In genomic region chr2:47043891-47044239, GRCh38 we compare ENCODE assay signal across 11 cellular contexts.
DNase-seq lines count a peak whose midpoint lies in the region; ATAC-seq and TF ChIP-seq lines count a peak whose summit lies in the region.
"Had no signal": no experiment of that assay in that cellular context is flagged by ENCODE, and none has a peak within 500 bp of the region (broad histone marks: within the 10 kb centered on the region; RNA-seq: fewer than 3 reads in every experiment).

No MANE protein-coding gene starts in this region.

- no peaks in the 10 kb centered on the region for H3K9me3 ChIP-seq in H9 (ENCODE audit: control insufficient read depth, low read depth, low read length)
- no peaks in the 10 kb centered on the region for H3K9me3 ChIP-seq in SK-N-SH
- no peaks in the 10 kb centered on the region for H3K9me3 ChIP-seq in heart left ventricle
- no peaks in the 10 kb centered on the region for H3K9me3 ChIP-seq in spleen

- no peak overlapping the region for H3K4ac ChIP-seq in H9 (ENCODE audit: low read depth, low read length)

- H2BK15ac ChIP-seq in H9 (ENCODE audit: low read depth, low read length) = no peak overlapping the region

- peaks cover 22% of the 10 kb centered on the region for H3F3A ChIP-seq in SK-N-SH (replicated peaks; ENCODE audit: insufficient read depth)

- no peak overlapping the region for H3T11ph ChIP-seq in H9 (ENCODE audit: low read length)

- H3K9ac ChIP-seq in H9 (ENCODE audit: extremely low read depth, insufficient read length, low read length) = no peak overlapping the region
- peak overlapping the region; percentile 93 for H3K9ac ChIP-seq in SK-N-SH

- H2AK5ac ChIP-seq in H9 (ENCODE audit: insufficient read length, low read length) = no peak overlapping the region

- no peaks in the 10 kb centered on the region for H3K27me3 Mint-ChIP-seq in H9 (ENCODE audit: low read depth)

- H3K4me3 ChIP-seq in SK-N-SH (ENCODE audit: low read depth in 2 of 2, low read length in 1 of 2) (no peak overlapping the region), heart left ventricle (no peak overlapping the region), spleen (no peak overlapping the region), foreskin fibroblast (ENCODE audit: low read depth in 1 of 2, low read length in 2 of 2) (no peak overlapping the region)

- H3K79me2 ChIP-seq in H9 (ENCODE audit: insufficient read depth, low read length) = no peaks in the 10 kb centered on the region
- H3K79me2 ChIP-seq in SK-N-SH (ENCODE audit: insufficient read depth) = peaks cover 23% of the 10 kb centered on the region; the same call in 1 of the 2 replicates

- DNase-seq in H9 = no peak
- no peak for DNase-seq in SK-N-SH
- DNase-seq in heart left ventricle = no peak
- no peak for DNase-seq in spleen
- DNase-seq in nucleus accumbens (lab: John Stamatoyannopoulos, UW) = no peak
- no peak for DNase-seq in HK-2 (ENCODE audit: unreplicated experiment)
- no peak for DNase-seq in foreskin fibroblast
- DNase-seq: activated gamma-delta T cell treated with Interleukin-2 at 50 U/mL for 16 hours, GDM1, NCI-H1092 treated with DMSO at 0.1 percent for 48 hours had no signal

- H3K9me2 ChIP-seq in SK-N-SH = no peaks in the 10 kb centered on the region

- WGBS in H9 (ENCODE audit: extremely low coverage, insufficient read length, low lambda C conversion rate) = no CpG with 5 or more reads among the region's 4 CpGs
- WGBS in SK-N-SH (ENCODE audit: low lambda C conversion rate) = 29% methylated on average over 4 of the region's 4 CpGs
- 70 to 78% (median 72%) methylated on average over 3 to 4 of the region's 4 CpGs for WGBS in heart left ventricle, 4 donors
- 65 to 80% (median 73%) methylated on average over 4 of the region's 4 CpGs for WGBS in spleen, 5 donors

- H4K5ac ChIP-seq in H9 (ENCODE audit: insufficient read length, low read depth, low read length) = no peak overlapping the region

- no peak overlapping the region for H3K14ac ChIP-seq in H9 (ENCODE audit: insufficient read depth, low read length)

- peak overlapping the region in 2 of 3 experiments; percentile 84 to 96; a peak in 3 of 7 replicates for H3K27ac Mint-ChIP-seq in H9

- no peak overlapping the region for H2BK5ac ChIP-seq in H9 (ENCODE audit: insufficient read length, low read length)

- H3K27me3 ChIP-seq in H9 (ENCODE audit: insufficient read depth, low read length) (no peaks in the 10 kb centered on the region), SK-N-SH (ENCODE audit: insufficient read depth) (no peaks in the 10 kb centered on the region), heart left ventricle (no peaks in the 10 kb centered on the region), spleen (replicated peaks in 1 of 7) (no peaks in the 10 kb centered on the region)

- no peak overlapping the region for H2BK20ac ChIP-seq in H9 (ENCODE audit: low read depth, low read length, poor library complexity, severe bottlenecking)

- H3K23ac ChIP-seq in H9 (ENCODE audit: insufficient read length, low read depth, low read length) = no peak overlapping the region

- H2AFZ ChIP-seq in H9 (ENCODE audit: low read length) (no peak overlapping the region), SK-N-SH (ENCODE audit: low read depth) (no peak overlapping the region)

- H3K27ac ChIP-seq in H9 (ENCODE audit: insufficient read length, low read depth, low read length) = no peak overlapping the region
- peak overlapping the region; percentile 96 to 99 for H3K27ac ChIP-seq in SK-N-SH (ENCODE audit: low read depth in 2 of 2, low read length in 1 of 2)
- peak overlapping the region; percentile 31 to 89 (median 79) for H3K27ac ChIP-seq in heart left ventricle
- peak overlapping the region; percentile 56 to 85 (median 72) for H3K27ac ChIP-seq in spleen

- intact Hi-C loops in heart left ventricle (cut with DNase I) = no loop called here
- intact Hi-C loops in spleen (cut with DNase I; ENCODE audit: low total_unique reads) = no loop called here

- H3K9me3 Mint-ChIP-seq in H9 = no peaks in the 10 kb centered on the region

- POLR2A ChIA-PET in SK-N-SH (lab: Yijun Ruan, JAX) = interaction anchor here (0.6 to 5.4 kb wide), 9 partner anchors 13 to 139 kb away, joined by 3 to 49 read pairs (median 7); no protein-coding TSS in a partner anchor

- peaks cover 6 to 9% (median 9%) of the 10 kb centered on the region in 3 experiments; a peak in 5 of 7 replicates for H3K36me3 Mint-ChIP-seq in H9 (ENCODE audit: insufficient read depth in 1 of 3, low read depth in 3 of 3)

- H3K79me1 ChIP-seq in H9 (ENCODE audit: insufficient read depth, low read depth, low read length, poor library complexity, severe bottlenecking) = no peaks in the 10 kb centered on the region

- no peak for TF ChIP-seq EP300 in SK-N-SH (IDR thresholded peaks at IDR 0.05; ENCODE audit: borderline replicate concordance in 1 of 2, low read depth in 1 of 2, low read length in 1 of 2)

- no peak overlapping the region for H4K8ac ChIP-seq in H9 (replicated peaks; ENCODE audit: insufficient read length, low read depth, low read length)

- CTCF ChIA-PET in SK-N-SH (lab: Yijun Ruan, JAX) = interaction anchor here (0.8 to 3.9 kb wide), 8 partner anchors 8 to 129 kb away, joined by 3 to 23 read pairs (median 4); no protein-coding TSS in a partner anchor

- no peak overlapping the region for H3K4me3 Mint-ChIP-seq in H9

- H2BK12ac ChIP-seq in H9 (ENCODE audit: insufficient read length, low read depth, low read length) = no peak overlapping the region

- H3K18ac ChIP-seq in H9 (ENCODE audit: insufficient read length, low read depth, low read length) = no peak overlapping the region

- H3K4me1 ChIP-seq in H9 (ENCODE audit: insufficient read depth, low read length) (peaks cover 5% of the 10 kb centered on the region; the same call in 1 of the 2 replicates), SK-N-SH (ENCODE audit: control insufficient read depth in 1 of 2, insufficient read depth in 2 of 2, low read depth in 1 of 2, low read length in 1 of 2) (peaks cover 37 to 72% of the 10 kb centered on the region in 2 experiments), heart left ventricle (peaks cover 12 to 63% (median 50%) of the 10 kb centered on the region in 12 donors), spleen (peaks cover 22 to 65% (median 39%) of the 10 kb centered on the region in 6 donors)

- TF ChIP-seq RAD21 in SK-N-SH (IDR thresholded peaks at IDR 0.05; ENCODE audit: low read length) = no peak

- H4K91ac ChIP-seq in H9 (ENCODE audit: insufficient read length, low read depth, low read length) = no peak overlapping the region

- no peak overlapping the region for H3K4me2 ChIP-seq in H9 (ENCODE audit: insufficient read depth, insufficient read length, low read length)
- peak overlapping the region; percentile 81 for H3K4me2 ChIP-seq in SK-N-SH

- H3K4me1 Mint-ChIP-seq in H9 = peaks cover 23 to 26% of the 10 kb centered on the region in 2 experiments

- H4K20me1 ChIP-seq in H9 (ENCODE audit: control insufficient read depth, insufficient read depth, insufficient read length) = no peaks in the 10 kb centered on the region
- H4K20me1 ChIP-seq in SK-N-SH (ENCODE audit: insufficient read depth) = no peaks in the 10 kb centered on the region

- no peak overlapping the region for H2BK120ac ChIP-seq in H9 (ENCODE audit: low read depth, low read length, poor library complexity, severe bottlenecking)

- no peaks in the 10 kb centered on the region for H3K23me2 ChIP-seq in H9 (ENCODE audit: insufficient read length, low read depth, low read length, poor library complexity, severe bottlenecking)

- H3K56ac ChIP-seq in H9 (ENCODE audit: insufficient read length, low read depth, low read length) = no peak overlapping the region

- TF ChIP-seq CTCF in H9 (conservative IDR thresholded peaks at IDR 0.05) (no peak), SK-N-SH (IDR thresholded peaks at IDR 0.05) (no peak), heart left ventricle (IDR thresholded peaks at IDR 0.05) (no peak), spleen (IDR thresholded peaks at IDR 0.05 in 8 of 11, conservative IDR thresholded peaks at IDR 0.05 in 3 of 11) (no peak), foreskin fibroblast (IDR thresholded peaks at IDR 0.05; ENCODE audit: low read depth, low read length) (no peak)

- TF ChIP-seq POLR2A in heart left ventricle (IDR thresholded peaks at IDR 0.05) (no peak), spleen (IDR thresholded peaks at IDR 0.05) (no peak)

- H3K36me3 ChIP-seq in SK-N-SH (replicated peaks in 1 of 2; ENCODE audit: control insufficient read depth in 1 of 2, insufficient read depth in 2 of 2, low read length in 1 of 2) (peaks cover 7 to 10% of the 10 kb centered on the region in 2 experiments), heart left ventricle (peaks cover 0 to 47% (median 13%) of the 10 kb centered on the region in 9 donors), spleen (peaks cover 4 to 98% (median 31%) of the 10 kb centered on the region in 6 donors)

- ATAC-seq in heart left ventricle = peak in 1 of 4 donors; percentile 2
- ATAC-seq in GM18511 (IDR thresholded peaks at IDR 0.05; ENCODE audit: unreplicated experiment) = no peak

TF ChIP-seq in SK-N-SH, 30 proteins besides CTCF, POLR2A, EP300 and RAD21 (continues in another document):
- TF ChIP-seq CHD2 (IDR thresholded peaks at IDR 0.05; ENCODE audit: low read length, partially characterized antibody) = no peak
- no peak for TF ChIP-seq RXRA (IDR thresholded peaks at IDR 0.05; ENCODE audit: borderline replicate concordance, low read depth)
- no peak for TF ChIP-seq PBX3 (IDR thresholded peaks at IDR 0.05)
- no peak for TF ChIP-seq FOXM1 (IDR thresholded peaks at IDR 0.05; ENCODE audit: low read depth)
- TF ChIP-seq GABPA (IDR thresholded peaks at IDR 0.05; ENCODE audit: low read depth) = no peak
